Comparison of ENCODE assay signal across 9 cellular contexts in the genomic region with DNA sequence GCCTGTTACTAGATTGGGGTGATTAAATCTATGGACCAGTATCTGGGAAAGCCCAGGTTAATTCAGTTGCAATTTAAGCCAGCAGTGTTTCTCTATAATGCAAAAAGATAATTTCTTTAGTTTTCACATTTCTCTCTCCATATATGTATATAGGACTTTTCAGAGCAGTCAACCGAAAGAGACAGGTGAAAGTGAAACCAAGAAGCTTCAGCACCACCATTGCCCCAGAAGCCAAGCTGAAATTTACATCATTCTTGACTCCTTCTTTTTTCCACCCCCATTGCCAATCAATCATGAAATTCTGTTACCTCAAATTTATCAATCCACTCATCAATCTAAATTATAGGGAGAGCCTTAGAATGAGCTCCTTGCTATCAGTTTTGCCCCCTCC. TPM values are rescaled to one million over a fixed set of nuclear protein-coding genes. Genes with fewer than 3 reads are reported as not detected.
A peak's percentile ranks its signal among the peaks of the same experiment; 100 is the strongest.
DNase-seq lines count a peak whose midpoint lies in the region; ATAC-seq, FAIRE-seq and TF ChIP-seq lines count a peak whose summit lies in the region.
"Had no signal": no experiment of that assay in that cellular context is flagged by ENCODE, and none has a peak within 500 bp of the region (broad histone marks: within the 10 kb centered on the region; RNA-seq: fewer than 3 reads in every experiment).

No MANE protein-coding gene starts in this region.

- WGBS in SK-N-SH (ENCODE audit: low lambda C conversion rate), result 88% methylated on average over 1 of the region's 1 CpG

- H3K9me3 ChIP-seq in SK-N-SH (no peaks in the 10 kb centered on the region), keratinocyte (ENCODE audit: control insufficient read depth, low read depth, low read length) (no peaks in the 10 kb centered on the region)

- DNase-seq in SK-N-SH, result no peak
- DNase-seq in SW480 (ENCODE audit: low spot score), result peak; percentile 33
- no peak for DNase-seq in keratinocyte (ENCODE audit: low read depth, low spot score)
- DNase-seq in KG1 (lab: John Stamatoyannopoulos, UW), result no peak
- no peak for DNase-seq in HCEC 1CT
- no peak for DNase-seq in HUDEP-2 (lab: John Stamatoyannopoulos, UW; ENCODE audit: unreplicated experiment in 76 of 76)

- H3K36me3 ChIP-seq in SK-N-SH (replicated peaks in 1 of 2; ENCODE audit: control insufficient read depth in 1 of 2, insufficient read depth in 2 of 2, low read length in 1 of 2) (no peaks in the 10 kb centered on the region), keratinocyte (ENCODE audit: control insufficient read depth in 2 of 2, extremely low read depth in 1 of 2, insufficient read depth in 2 of 2, low read length in 2 of 2) (no peaks in the 10 kb centered on the region)

- no peak for TF ChIP-seq RAD21 in SK-N-SH (IDR thresholded peaks at IDR 0.05; ENCODE audit: low read length)

- dilution Hi-C loops in keratinocyte (cut with MboI; ENCODE audit: extremely low pct_ligation_motif_present, low sequenced_read_pairs), result no loop called here

- H3K9me1 ChIP-seq in keratinocyte (ENCODE audit: control insufficient read depth, extremely low read depth, insufficient read depth, low read length), result no peaks in the 10 kb centered on the region

- no peak overlapping the region for H3K9ac ChIP-seq in SK-N-SH
- H3K9ac ChIP-seq in keratinocyte (ENCODE audit: control insufficient read depth, extremely low read depth, insufficient read depth, low read length), result no peak overlapping the region

- no peaks in the 10 kb centered on the region for H4K20me1 ChIP-seq in SK-N-SH (ENCODE audit: insufficient read depth)
- no peaks in the 10 kb centered on the region for H4K20me1 ChIP-seq in keratinocyte (ENCODE audit: control insufficient read depth, extremely low read depth, insufficient read depth, low read length)

- H3F3A ChIP-seq in SK-N-SH (replicated peaks; ENCODE audit: insufficient read depth), result no peaks in the 10 kb centered on the region

- H3K27me3 ChIP-seq in SK-N-SH (ENCODE audit: insufficient read depth) (peaks cover 43% of the 10 kb centered on the region), keratinocyte (ENCODE audit: control insufficient read depth, extremely low read depth, insufficient read depth, low read length) (peaks cover 50% of the 10 kb centered on the region)

- H3K4me1 ChIP-seq in SK-N-SH (ENCODE audit: control insufficient read depth in 1 of 2, insufficient read depth in 2 of 2, low read depth in 1 of 2, low read length in 1 of 2) (peaks cover 17 to 31% of the 10 kb centered on the region in 2 experiments; a peak in 2 of 4 replicates), keratinocyte (ENCODE audit: control insufficient read depth, extremely low read depth, insufficient read depth, low read length) (peaks cover 27% of the 10 kb centered on the region)

- TF ChIP-seq EP300 in SK-N-SH (IDR thresholded peaks at IDR 0.05; ENCODE audit: borderline replicate concordance in 1 of 2, low read depth in 1 of 2, low read length in 1 of 2), result no peak

- TF ChIP-seq CTCF in SK-N-SH (IDR thresholded peaks at IDR 0.05), result no peak
- no peak for TF ChIP-seq CTCF in keratinocyte (optimal IDR thresholded peaks at IDR 0.05 in 1 of 3, IDR thresholded peaks at IDR 0.05 in 1 of 3, conservative IDR thresholded peaks at IDR 0.05 in 1 of 3; ENCODE audit: extremely low read depth in 1 of 3, insufficient read depth in 2 of 3, low read length in 3 of 3)

- H3K4me3 ChIP-seq in SK-N-SH (ENCODE audit: low read depth in 2 of 2, low read length in 1 of 2), result peak overlapping the region; percentile 45 to 57
- H3K4me3 ChIP-seq in keratinocyte (ENCODE audit: control insufficient read depth in 2 of 3, extremely low read depth in 1 of 3, insufficient read depth in 2 of 3, low read depth in 1 of 3, low read length in 3 of 3), result peak overlapping the region in 2 of 3 experiments; percentile 57 to 58

- CTCF ChIA-PET in SK-N-SH (lab: Yijun Ruan, JAX), result interaction anchor here (0.7 to 1.7 kb wide), 4 partner anchors 22 to 143 kb away, joined by 3 to 4 read pairs (median 4); no protein-coding TSS in a partner anchor

- H2AFZ ChIP-seq in SK-N-SH (ENCODE audit: low read depth) (0 out of 2 replicates have a peak overlapping the region, but pooled peaks have one; percentile 72), keratinocyte (ENCODE audit: control insufficient read depth, low read length) (no peak overlapping the region)

- H3K9me2 ChIP-seq in SK-N-SH, result no peaks in the 10 kb centered on the region

- no peak for ATAC-seq in SK-N-SH treated with all-trans-retinoic acid at 6 μM for 48 hours
- peak; percentile 46 for ATAC-seq in HG02884 (IDR thresholded peaks at IDR 0.05; ENCODE audit: unreplicated experiment)

- FAIRE-seq in keratinocyte (lab: Jason Lieb, UNC), result no peak

- H3K27ac ChIP-seq in SK-N-SH (ENCODE audit: low read depth in 2 of 2, low read length in 1 of 2) (no peak overlapping the region), keratinocyte (ENCODE audit: control insufficient read depth, insufficient read depth, low read length) (no peak overlapping the region)

- POLR2A ChIA-PET in SK-N-SH (lab: Yijun Ruan, JAX), result no interaction called here

- no peaks in the 10 kb centered on the region for H3K79me2 ChIP-seq in SK-N-SH (ENCODE audit: insufficient read depth)
- H3K79me2 ChIP-seq in keratinocyte (ENCODE audit: control insufficient read depth, insufficient read depth, low read length), result no peaks in the 10 kb centered on the region

- H3K4me2 ChIP-seq in SK-N-SH (peak overlapping the region; percentile 88), keratinocyte (ENCODE audit: control insufficient read depth, extremely low read depth, insufficient read depth, low read depth, low read length) (peak overlapping the region; percentile 80)

TF ChIP-seq in SK-N-SH, 30 proteins besides CTCF, POLR2A, EP300 and RAD21:
- TF ChIP-seq YY1 (IDR thresholded peaks at IDR 0.05; ENCODE audit: low read depth), result no peak
- no peak for TF ChIP-seq FOXM1 (IDR thresholded peaks at IDR 0.05; ENCODE audit: low read depth)
- no peak for TF ChIP-seq NRF1 (IDR thresholded peaks at IDR 0.05; ENCODE audit: low read depth, low read length)
- TF ChIP-seq, protein P1, sequence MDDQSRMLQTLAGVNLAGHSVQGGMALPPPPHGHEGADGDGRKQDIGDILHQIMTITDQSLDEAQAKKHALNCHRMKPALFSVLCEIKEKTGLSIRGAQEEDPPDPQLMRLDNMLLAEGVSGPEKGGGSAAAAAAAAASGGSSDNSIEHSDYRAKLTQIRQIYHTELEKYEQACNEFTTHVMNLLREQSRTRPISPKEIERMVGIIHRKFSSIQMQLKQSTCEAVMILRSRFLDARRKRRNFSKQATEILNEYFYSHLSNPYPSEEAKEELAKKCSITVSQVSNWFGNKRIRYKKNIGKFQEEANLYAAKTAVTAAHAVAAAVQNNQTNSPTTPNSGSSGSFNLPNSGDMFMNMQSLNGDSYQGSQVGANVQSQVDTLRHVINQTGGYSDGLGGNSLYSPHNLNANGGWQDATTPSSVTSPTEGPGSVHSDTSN (IDR thresholded peaks at IDR 0.05), result no peak
- no peak for TF ChIP-seq MEF2A (IDR thresholded peaks at IDR 0.05; ENCODE audit: borderline replicate concordance, low read depth)
- TF ChIP-seq RFX5 (IDR thresholded peaks at IDR 0.05; ENCODE audit: low read length), result no peak

TF ChIP-seq in SK-N-SH treated with all-trans-retinoic acid at 6 μM for 48 hours, 23 proteins besides CTCF, POLR2A, EP300 and RAD21 (continues in another document):
- TF ChIP-seq CSDC2 (CRISPR knock-in tag; IDR thresholded peaks at IDR 0.05) (no peak), ZNF8 (CRISPR knock-in tag; IDR thresholded peaks at IDR 0.05) (no peak), ISL1 (CRISPR knock-in tag; IDR thresholded peaks at IDR 0.05) (no peak), RARB (CRISPR knock-in tag; IDR thresholded peaks at IDR 0.05) (no peak), ZC3H10 (CRISPR knock-in tag; IDR thresholded peaks at IDR 0.05) (no peak), ARNTL (CRISPR knock-in tag; IDR thresholded peaks at IDR 0.05; ENCODE audit: borderline replicate concordance, low read depth) (no peak), ZFP3 (CRISPR knock-in tag; IDR thresholded peaks at IDR 0.05) (no peak)
- TF ChIP-seq, protein P2, sequence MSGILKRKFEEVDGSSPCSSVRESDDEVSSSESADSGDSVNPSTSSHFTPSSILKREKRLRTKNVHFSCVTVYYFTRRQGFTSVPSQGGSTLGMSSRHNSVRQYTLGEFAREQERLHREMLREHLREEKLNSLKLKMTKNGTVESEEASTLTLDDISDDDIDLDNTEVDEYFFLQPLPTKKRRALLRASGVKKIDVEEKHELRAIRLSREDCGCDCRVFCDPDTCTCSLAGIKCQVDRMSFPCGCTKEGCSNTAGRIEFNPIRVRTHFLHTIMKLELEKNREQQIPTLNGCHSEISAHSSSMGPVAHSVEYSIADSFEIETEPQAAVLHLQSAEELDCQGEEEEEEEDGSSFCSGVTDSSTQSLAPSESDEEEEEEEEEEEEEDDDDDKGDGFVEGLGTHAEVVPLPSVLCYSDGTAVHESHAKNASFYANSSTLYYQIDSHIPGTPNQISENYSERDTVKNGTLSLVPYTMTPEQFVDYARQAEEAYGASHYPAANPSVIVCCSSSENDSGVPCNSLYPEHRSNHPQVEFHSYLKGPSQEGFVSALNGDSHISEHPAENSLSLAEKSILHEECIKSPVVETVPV (CRISPR knock-in tag; IDR thresholded peaks at IDR 0.05), result no peak
- TF ChIP-seq, protein P3, sequence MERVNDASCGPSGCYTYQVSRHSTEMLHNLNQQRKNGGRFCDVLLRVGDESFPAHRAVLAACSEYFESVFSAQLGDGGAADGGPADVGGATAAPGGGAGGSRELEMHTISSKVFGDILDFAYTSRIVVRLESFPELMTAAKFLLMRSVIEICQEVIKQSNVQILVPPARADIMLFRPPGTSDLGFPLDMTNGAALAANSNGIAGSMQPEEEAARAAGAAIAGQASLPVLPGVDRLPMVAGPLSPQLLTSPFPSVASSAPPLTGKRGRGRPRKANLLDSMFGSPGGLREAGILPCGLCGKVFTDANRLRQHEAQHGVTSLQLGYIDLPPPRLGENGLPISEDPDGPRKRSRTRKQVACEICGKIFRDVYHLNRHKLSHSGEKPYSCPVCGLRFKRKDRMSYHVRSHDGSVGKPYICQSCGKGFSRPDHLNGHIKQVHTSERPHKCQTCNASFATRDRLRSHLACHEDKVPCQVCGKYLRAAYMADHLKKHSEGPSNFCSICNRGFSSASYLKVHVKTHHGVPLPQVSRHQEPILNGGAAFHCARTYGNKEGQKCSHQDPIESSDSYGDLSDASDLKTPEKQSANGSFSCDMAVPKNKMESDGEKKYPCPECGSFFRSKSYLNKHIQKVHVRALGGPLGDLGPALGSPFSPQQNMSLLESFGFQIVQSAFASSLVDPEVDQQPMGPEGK (CRISPR knock-in tag; IDR thresholded peaks at IDR 0.05; ENCODE audit: borderline replicate concordance), result no peak

RNA-seq across cellular contexts. Expression of a gene that starts 2.8 kb away (rescaled TPM):
- polyA plus RNA-seq in SK-N-SH (2012; rRNA removed) (not detected in 2 replicates), keratinocyte (not detected in 3 replicates)
- polyA plus RNA-seq in SK-N-SH (2012; cell fraction: cytosol; rRNA removed), result not detected in 2 replicates
- not detected in 2 replicates for polyA plus RNA-seq in SK-N-SH (2012; cell fraction: nucleus; rRNA removed)
- not detected for polyA plus RNA-seq in keratinocyte (2011; ENCODE audit: low read depth)
- polyA plus RNA-seq in keratinocyte (2011; cell fraction: cytosol; rRNA removed), result not detected in 2 replicates
- not detected in 2 replicates for polyA plus RNA-seq in keratinocyte (2011; cell fraction: nucleus; rRNA removed)
- polyA plus RNA-seq in keratinocyte (2012; ENCODE audit: low replicate concordance), result not detected in 2 replicates
- 0.16 TPM in 1 of 3 replicates, not detected in the others for polyA minus RNA-seq in keratinocyte
- polyA minus RNA-seq in keratinocyte (2011; cell fraction: cytosol; rRNA and poly(A)+ RNA removed), result not detected
- polyA minus RNA-seq in keratinocyte (2011; cell fraction: nucleus; rRNA and poly(A)+ RNA removed), result not detected in 2 replicates
- polyA plus RNA-seq: BJ had no signal
